In genomic region chr6:26660096-26660425, GRCh38 we compare ENCODE assay signal across 8 cellular contexts. TPM values are rescaled to one million over a fixed set of nuclear protein-coding genes. Genes with fewer than 3 reads are reported as not detected.
DNase-seq lines count a peak whose midpoint lies in the region; ATAC-seq and TF ChIP-seq lines count a peak whose summit lies in the region.

No MANE protein-coding gene starts in this region.

- TF ChIP-seq CTCF in GM06990 (IDR thresholded peaks at IDR 0.05; ENCODE audit: insufficient read depth, low read length, poor library complexity, severe bottlenecking): peak; percentile 11

- ATAC-seq in GM21423 (IDR thresholded peaks at IDR 0.05; ENCODE audit: unreplicated experiment): peak; percentile 27
- ATAC-seq in stimulated activated naive B cell treated with anti-CD40 and anti-IgM and Interleukin-4, amounts not matched to agents 10 μg/mL and 1 μg/mL and 100 μg/mL, for 72 hours (replicated peaks): peak; percentile 68 to 70

- H3K36me3 ChIP-seq in GM06990 (ENCODE audit: control insufficient read depth, insufficient read depth, low read length): no peaks in the 10 kb centered on the region; the same call in 1 of the 2 replicates
- peaks cover 25% of the 10 kb centered on the region for H3K36me3 ChIP-seq in adipocyte (ENCODE audit: control insufficient read depth, insufficient read depth, low read length, severe bottlenecking)

- H3K4me3 Mint-ChIP-seq in IgD-negative memory B cell: peak overlapping the region; percentile 82 to 96 (median 88)
- peak overlapping the region; percentile 92 for H3K4me3 Mint-ChIP-seq in stimulated activated naive B cell treated with anti-CD40 and anti-IgM and Interleukin-4, amounts not matched to agents 10 μg/mL and 1 μg/mL and 100 μg/mL, for 72 hours

- H3K9me3 ChIP-seq in adipocyte (ENCODE audit: control insufficient read depth, low read length): no peaks in the 10 kb centered on the region

- H3K9ac ChIP-seq in adipocyte (ENCODE audit: low read length): peak overlapping the region; percentile 90

- DNase-seq in GM06990 (ENCODE audit: extremely low read depth, insufficient read length) (no peak), adipocyte (ENCODE audit: low read depth) (peak; percentile 69), NCI-H2107 (lab: John Stamatoyannopoulos, UW) (no peak), activated gamma-delta T cell treated with Interleukin-2 at 50 U/mL for 16 hours (no peak)
- DNase-seq in stimulated activated naive B cell treated with anti-CD40 and anti-IgM and Interleukin-4, amounts not matched to agents 10 μg/mL and 1 μg/mL and 100 μg/mL, for 72 hours: no peak

- peaks cover 8% of the 10 kb centered on the region for H3K36me3 Mint-ChIP-seq in IgD-negative memory B cell
- peaks cover 9 to 20% of the 10 kb centered on the region in 2 donors for H3K36me3 Mint-ChIP-seq in stimulated activated naive B cell treated with anti-CD40 and anti-IgM and Interleukin-4, amounts not matched to agents 10 μg/mL and 1 μg/mL and 100 μg/mL, for 72 hours

- H3K4me1 Mint-ChIP-seq in IgD-negative memory B cell: peaks cover 19 to 25% (median 20%) of the 10 kb centered on the region in 3 donors
- H3K4me1 Mint-ChIP-seq in stimulated activated naive B cell treated with anti-CD40 and anti-IgM and Interleukin-4, amounts not matched to agents 10 μg/mL and 1 μg/mL and 100 μg/mL, for 72 hours: peaks cover 10 to 23% of the 10 kb centered on the region in 2 donors

- H3K27me3 Mint-ChIP-seq in IgD-negative memory B cell: peaks cover 12% of the 10 kb centered on the region
- peaks cover 22 to 31% of the 10 kb centered on the region in 2 donors for H3K27me3 Mint-ChIP-seq in stimulated activated naive B cell treated with anti-CD40 and anti-IgM and Interleukin-4, amounts not matched to agents 10 μg/mL and 1 μg/mL and 100 μg/mL, for 72 hours

- H3K9me3 Mint-ChIP-seq in IgD-negative memory B cell: no peaks in the 10 kb centered on the region
- H3K9me3 Mint-ChIP-seq in stimulated activated naive B cell treated with anti-CD40 and anti-IgM and Interleukin-4, amounts not matched to agents 10 μg/mL and 1 μg/mL and 100 μg/mL, for 72 hours: peaks cover 0 to 1% of the 10 kb centered on the region in 2 donors

- H3K4me3 ChIP-seq in GM06990 (replicated peaks; ENCODE audit: low read depth, low read length): peak overlapping the region; percentile 92
- peak overlapping the region; percentile 91 for H3K4me3 ChIP-seq in adipocyte (ENCODE audit: low read length)
- H3K4me3 ChIP-seq in iPS-11a (ENCODE audit: low read depth, low read length): peak overlapping the region; percentile 88

- peaks cover 13% of the 10 kb centered on the region for H3K4me1 ChIP-seq in adipocyte (ENCODE audit: control insufficient read depth, insufficient read depth, low read length)

- peak overlapping the region; percentile 27 to 84 (median 37) for H3K27ac Mint-ChIP-seq in IgD-negative memory B cell
- H3K27ac Mint-ChIP-seq in stimulated activated naive B cell treated with anti-CD40 and anti-IgM and Interleukin-4, amounts not matched to agents 10 μg/mL and 1 μg/mL and 100 μg/mL, for 72 hours: peak overlapping the region; percentile 91

- H3K27me3 ChIP-seq in GM06990 (replicated peaks; ENCODE audit: control insufficient read depth, insufficient read depth, low read length) (no peaks in the 10 kb centered on the region; the same call in 1 of the 2 replicates), adipocyte (replicated peaks; ENCODE audit: control insufficient read depth, insufficient read depth, low read length) (no peaks in the 10 kb centered on the region)

RNA-seq across cellular contexts. Expression of gene ZNF322, which starts 0.5 kb away (rescaled TPM):
- 9.7 TPM for polyA plus RNA-seq in IgD-negative memory B cell
